Comparison of ENCODE assay signal across 8 cellular contexts in genomic region chr22:44625981-44626687, GRCh38.
DNase-seq lines count a peak whose midpoint lies in the region; ATAC-seq and TF ChIP-seq lines count a peak whose summit lies in the region.

No MANE protein-coding gene starts in this region.

- peak overlapping the region in 2 of 5 experiments; percentile 27 to 40 for H3K27ac Mint-ChIP-seq in brain
- H3K27ac Mint-ChIP-seq in immature natural killer cell, result peak overlapping the region in 5 of 6 donors; percentile 9 to 82 (median 74)

- no peak for ATAC-seq in GM18498 (IDR thresholded peaks at IDR 0.05; ENCODE audit: unreplicated experiment)

- DNase-seq in DMS79 treated with DMSO at 0.1 percent for 48 hours (lab: John Stamatoyannopoulos, UW) (peak; percentile 38), DMS79 (lab: John Stamatoyannopoulos, UW) (no peak), NCI-H2029 treated with DMSO at 0.1 percent for 48 hours (lab: John Stamatoyannopoulos, UW) (peak; percentile 22), immature natural killer cell (peak; percentile 73 to 82 (median 79))
- DNase-seq in stimulated activated CD4-positive, alpha-beta T cell treated with anti-CD3 and anti-CD28 coated beads, Interleukin-15, amount 100 ng/mL, for 1 hour (ENCODE audit: low read depth in 1 of 2, low spot score in 1 of 2), result peak; percentile 63 to 67

- H3K9me3 Mint-ChIP-seq in brain (peaks cover 0 to 6% (median 2%) of the 10 kb centered on the region in 5 experiments), immature natural killer cell (no peaks in the 10 kb centered on the region)

- H3K27me3 Mint-ChIP-seq in brain (peaks cover 36% of the 10 kb centered on the region), immature natural killer cell (ENCODE audit: low read depth in 3 of 3) (peaks cover 2 to 10% (median 8%) of the 10 kb centered on the region in 3 donors)

- H3K4me3 Mint-ChIP-seq in brain (no peak overlapping the region), immature natural killer cell (no peak overlapping the region)

- H3K36me3 Mint-ChIP-seq in brain (no peaks in the 10 kb centered on the region), immature natural killer cell (no peaks in the 10 kb centered on the region)

- peak; percentile 94 for TF ChIP-seq CTCF in WI38 (IDR thresholded peaks at IDR 0.05; ENCODE audit: low read depth, low read length)
- TF ChIP-seq CTCF in brain (conservative IDR thresholded peaks at IDR 0.05), result peak; percentile 99

- H3K4me3 ChIP-seq in WI38 (ENCODE audit: low read depth, low read length), result no peak overlapping the region

- H3K4me1 Mint-ChIP-seq in brain (peaks cover 37% of the 10 kb centered on the region), immature natural killer cell (peaks cover 8 to 11% of the 10 kb centered on the region in 2 donors)
